In the genomic region with DNA sequence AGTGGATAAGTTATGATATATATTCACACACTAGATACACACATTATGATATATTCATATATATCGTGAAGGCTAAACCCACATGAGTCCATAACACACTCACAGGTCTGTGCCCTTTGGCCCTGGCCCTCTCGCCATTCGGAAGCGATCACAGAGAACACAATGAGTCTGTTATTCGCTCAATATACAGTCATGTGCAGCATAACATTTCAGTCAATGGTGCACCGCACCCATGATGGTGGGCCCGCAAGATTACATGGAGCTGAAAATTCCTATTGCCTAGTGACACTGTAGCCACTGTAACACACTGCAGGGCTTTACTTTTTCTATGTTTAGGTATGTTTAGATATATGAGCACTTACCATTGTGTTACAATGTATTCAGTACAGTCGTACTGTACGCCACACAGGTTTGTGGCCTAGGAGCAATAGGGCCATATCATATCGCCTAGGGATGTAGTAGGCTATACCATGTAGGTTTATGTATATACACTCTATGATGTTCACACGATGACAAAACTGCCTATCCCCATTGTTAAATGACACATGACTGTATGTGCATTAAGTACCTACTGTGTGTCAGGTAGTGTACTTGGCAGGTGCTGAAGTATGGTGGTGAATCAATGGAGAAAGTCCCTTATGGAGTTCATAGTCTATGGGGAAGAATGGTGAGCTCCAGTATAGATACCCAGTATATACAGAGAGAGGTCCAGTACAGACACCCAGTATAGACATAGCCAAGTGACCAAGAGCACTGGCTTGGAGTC, we compare ENCODE assay signal across 3 cellular contexts.
TF ChIP-seq lines count a peak whose summit lies in the region.

No MANE protein-coding gene starts in this region.

TF ChIP-seq in SK-N-SH treated with all-trans-retinoic acid at 6 μM for 48 hours, 23 proteins besides CTCF, POLR2A, EP300 and RAD21:
- TF ChIP-seq ZNF8 (CRISPR knock-in tag; IDR thresholded peaks at IDR 0.05) = no peak
- no peak for TF ChIP-seq POU6F1 (CRISPR knock-in tag; IDR thresholded peaks at IDR 0.05; ENCODE audit: borderline replicate concordance, low read depth)
- TF ChIP-seq ESRRG (CRISPR knock-in tag; IDR thresholded peaks at IDR 0.05) = no peak
- no peak for TF ChIP-seq PPARA (CRISPR knock-in tag; IDR thresholded peaks at IDR 0.05; ENCODE audit: borderline replicate concordance)
- no peak for TF ChIP-seq TCF4 (CRISPR knock-in tag; IDR thresholded peaks at IDR 0.05; ENCODE audit: borderline replicate concordance)

TF ChIP-seq in SK-N-SH, 30 proteins besides CTCF, POLR2A, EP300 and RAD21:
- TF ChIP-seq MAX (IDR thresholded peaks at IDR 0.05; ENCODE audit: low read depth) (no peak), TCF12 (IDR thresholded peaks at IDR 0.05) (no peak)

TF ChIP-seq in GM12878, 131 proteins besides CTCF, POLR2A, EP300 and RAD21:
- TF ChIP-seq POLR2AphosphoS5 (IDR thresholded peaks at IDR 0.05; ENCODE audit: low read length) (peak; percentile 54; the same call in 1 of the 2 replicates), FOXM1 (IDR thresholded peaks at IDR 0.05; ENCODE audit: low read depth, low read length) (no peak), BCL3 (IDR thresholded peaks at IDR 0.05; ENCODE audit: borderline replicate concordance, insufficient read depth, low read depth, low read length, poor library complexity, severe bottlenecking) (peak; percentile 70), IRF4 (IDR thresholded peaks at IDR 0.05; ENCODE audit: low read depth, low read length) (no peak), STAT1 (conservative IDR thresholded peaks at IDR 0.05) (no peak)
